16 cellular contexts compared by ENCODE assay signal in the genomic region with DNA sequence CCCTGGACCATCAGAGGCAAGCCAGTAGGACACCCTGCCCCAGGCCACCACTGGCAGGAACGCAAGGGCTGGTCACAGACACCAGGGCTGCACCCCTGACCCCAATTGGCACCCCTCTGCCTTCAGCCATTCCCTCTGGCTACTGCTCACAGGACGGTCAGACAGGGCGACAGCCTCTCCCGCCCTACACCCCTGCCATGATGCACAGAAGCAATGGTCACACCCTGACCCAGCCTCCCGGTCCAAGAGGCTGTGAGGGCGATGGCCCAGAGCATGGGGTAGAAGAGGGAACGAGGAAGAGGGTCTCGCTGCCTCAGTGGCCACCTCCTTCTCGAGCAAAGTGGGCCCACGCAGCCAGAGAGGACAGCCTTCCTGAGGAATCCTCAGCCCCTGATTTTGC.
DNase-seq lines count a peak whose midpoint lies in the region; ATAC-seq and TF ChIP-seq lines count a peak whose summit lies in the region.
"Had no signal": no experiment of that assay in that cellular context is flagged by ENCODE, and none has a peak within 500 bp of the region (broad histone marks: within the 10 kb centered on the region; RNA-seq: fewer than 3 reads in every experiment).

No MANE protein-coding gene starts in this region.

- TF ChIP-seq POLR2A in IMR-90 (IDR thresholded peaks at IDR 0.05; ENCODE audit: low read depth, low read length) = no peak

- peak overlapping the region; percentile 46 for H2AFZ ChIP-seq in IMR-90 (replicated peaks; ENCODE audit: low read length, poor library complexity)

- H3K9me3 Mint-ChIP-seq in stimulated activated memory B cell treated with anti-CD40 and anti-IgM and Interleukin-4, amounts not matched to agents 10 μg/mL and 1 μg/mL and 100 μg/mL, for 72 hours = peaks cover 3% of the 10 kb centered on the region
- H3K9me3 Mint-ChIP-seq: activated CD4-positive, alpha-beta T cell treated with anti-CD3 and anti-CD28 coated beads, Interleukin-2, amount 10 ng/mL, durations not matched to agents 7 days and 5 days had no signal

- no peaks in the 10 kb centered on the region for H4K20me1 ChIP-seq in IMR-90 (ENCODE audit: insufficient read depth, low read length)

- H2BK120ac ChIP-seq in IMR-90 (ENCODE audit: low read depth, low read length) = peak overlapping the region; percentile 100

- H4K5ac ChIP-seq in IMR-90 (ENCODE audit: low read depth, low read length) = peak overlapping the region; percentile 99

- TSS peak; percentile 46 for BruUV-seq in IMR-90 (replicated peaks; lab: Mats Ljungman, UMichigan)

- peak overlapping the region; percentile 100 for H2AK5ac ChIP-seq in IMR-90 (ENCODE audit: low read depth, low read length)

- peak overlapping the region; percentile 99 for H3K56ac ChIP-seq in IMR-90 (ENCODE audit: extremely low read depth, insufficient read depth, low read length)

- POLR2A ChIA-PET in IMR-90 (lab: Charles Lee; ENCODE audit: unreplicated experiment) = interaction anchor here (1.5 kb wide), 1 partner anchor 10 kb away, joined by 5 read pairs; no protein-coding TSS in a partner anchor

- ATAC-seq in IMR-90 (ENCODE audit: low read depth) (no peak), mucosa of descending colon (peak; percentile 3), HG02973 (IDR thresholded peaks at IDR 0.05; ENCODE audit: unreplicated experiment) (no peak)
- ATAC-seq in stimulated activated memory B cell treated with anti-CD40 and anti-IgM and Interleukin-4, amounts not matched to agents 10 μg/mL and 1 μg/mL and 100 μg/mL, for 72 hours = peak; percentile 19

- DNase-seq in IMR-90 (no peak), brain microvascular endothelial cell (no peak), mucosa of descending colon (no peak), NCI-H2107 (lab: John Stamatoyannopoulos, UW) (no peak), putamen (ENCODE audit: low spot score) (no peak)
- DNase-seq: activated CD4-positive, alpha-beta T cell treated with anti-CD3 and anti-CD28 coated beads, Interleukin-2, amount 10 ng/mL, durations not matched to agents 7 days and 5 days; activated naive CD4-positive, alpha-beta T cell treated with anti-CD3 and anti-CD28 coated beads for 36 hours; DMS79 treated with DMSO at 0.1 percent for 48 hours; hippocampal formation; NCI-H187; NCI-H510A treated with DMSO at 0.1 percent for 48 hours; posterior cingulate gyrus had no signal

- H3K4me3 Mint-ChIP-seq in stimulated activated memory B cell treated with anti-CD40 and anti-IgM and Interleukin-4, amounts not matched to agents 10 μg/mL and 1 μg/mL and 100 μg/mL, for 72 hours = no peak overlapping the region
- H3K4me3 Mint-ChIP-seq: activated CD4-positive, alpha-beta T cell treated with anti-CD3 and anti-CD28 coated beads, Interleukin-2, amount 10 ng/mL, durations not matched to agents 7 days and 5 days; activated naive CD4-positive, alpha-beta T cell treated with anti-CD3 and anti-CD28 coated beads for 36 hours; brain had no signal

- peaks cover 39% of the 10 kb centered on the region for H3K4me1 ChIP-seq in IMR-90 (ENCODE audit: control insufficient read depth, insufficient read depth, low read length)
- no peaks in the 10 kb centered on the region for H3K4me1 ChIP-seq in mucosa of descending colon (ENCODE audit: low read depth)

- H3K36me3 ChIP-seq in IMR-90 (ENCODE audit: control insufficient read depth, insufficient read depth, low read length) (peaks cover 23% of the 10 kb centered on the region), brain microvascular endothelial cell (replicated peaks) (no peaks in the 10 kb centered on the region), mucosa of descending colon (ENCODE audit: low read depth) (no peaks in the 10 kb centered on the region)

- TF ChIP-seq CTCF in IMR-90 (conservative IDR thresholded peaks at IDR 0.05; ENCODE audit: low read depth, low read length) = no peak
- no peak for TF ChIP-seq CTCF in brain microvascular endothelial cell (IDR thresholded peaks at IDR 0.05; ENCODE audit: low read depth, low read length, missing control alignments)
- no peak for TF ChIP-seq CTCF in mucosa of descending colon (IDR thresholded peaks at IDR 0.05)

- H2BK5ac ChIP-seq in IMR-90 (ENCODE audit: low read depth, low read length, poor library complexity, severe bottlenecking) = peak overlapping the region; percentile 100

- H3K79me1 ChIP-seq in IMR-90 (ENCODE audit: low read depth in 1 of 2, low read length in 2 of 2) = peaks cover 49 to 73% of the 10 kb centered on the region in 2 experiments

- intact Hi-C loops in IMR-90 (cut with micrococcal nuclease) (loop anchor here (1.0 to 10.0 kb wide), 6 partner anchors 28 to 580 kb away; no protein-coding TSS in a partner anchor), mucosa of descending colon (cut with DNase I, micrococcal nuclease) (loop anchor here in 1 of 2 donors (10.0 kb wide), 1 partner anchor 320 kb away; the partner anchor contains the start of gene SHROOM3)

- H3K23ac ChIP-seq in IMR-90 (ENCODE audit: low read depth, low read length) = peak overlapping the region; percentile 100

- peak overlapping the region; percentile 56 for H2AK9ac ChIP-seq in IMR-90 (replicated peaks; ENCODE audit: low read depth, low read length, poor library complexity)

- CTCF ChIA-PET in IMR-90 (lab: Yijun Ruan, JAX) = no interaction called here

- H3K9me3 ChIP-seq in IMR-90 (ENCODE audit: control insufficient read depth, insufficient read depth, low read length) (no peaks in the 10 kb centered on the region), mucosa of descending colon (no peaks in the 10 kb centered on the region)

- WGBS in IMR-90 (ENCODE audit: extremely low coverage in 2 of 2, insufficient read length in 1 of 2), 2 experiments = 92% methylated on average over 2 of the region's 10 CpGs; no CpG with 5 or more reads in 1 of the 2 experiments

- peak overlapping the region; percentile 100 for H2BK20ac ChIP-seq in IMR-90 (ENCODE audit: low read depth, low read length)

- no peak overlapping the region for H3K27ac Mint-ChIP-seq in stimulated activated memory B cell treated with anti-CD40 and anti-IgM and Interleukin-4, amounts not matched to agents 10 μg/mL and 1 μg/mL and 100 μg/mL, for 72 hours
- H3K27ac Mint-ChIP-seq: activated CD4-positive, alpha-beta T cell treated with anti-CD3 and anti-CD28 coated beads, Interleukin-2, amount 10 ng/mL, durations not matched to agents 7 days and 5 days; activated naive CD4-positive, alpha-beta T cell treated with anti-CD3 and anti-CD28 coated beads for 36 hours had no signal

- H3K9ac ChIP-seq in IMR-90 (ENCODE audit: low read depth, low read length) = peak overlapping the region; percentile 91

- H3K9me1 ChIP-seq in IMR-90 (ENCODE audit: insufficient read depth, low read length) = peaks cover 30% of the 10 kb centered on the region

- in situ Hi-C loops in IMR-90 (cut with MboI; ENCODE audit: low sequenced_read_pairs) = loop anchor here (25.0 kb wide), 1 partner anchor 408 kb away; the partner anchor contains the start of gene CCNG2
- in situ Hi-C loops in brain microvascular endothelial cell (cut with HindIII; ENCODE audit: low pct_ligation_motif_present, low sequenced_read_pairs) = no loop called here

- peaks cover 30% of the 10 kb centered on the region for H3K27me3 Mint-ChIP-seq in stimulated activated memory B cell treated with anti-CD40 and anti-IgM and Interleukin-4, amounts not matched to agents 10 μg/mL and 1 μg/mL and 100 μg/mL, for 72 hours
- H3K27me3 Mint-ChIP-seq: brain had no signal

- peak overlapping the region; percentile 96 to 99 for H4K8ac ChIP-seq in IMR-90 (ENCODE audit: low read depth in 2 of 2, low read length in 2 of 2)

- H3K36me3 Mint-ChIP-seq in stimulated activated memory B cell treated with anti-CD40 and anti-IgM and Interleukin-4, amounts not matched to agents 10 μg/mL and 1 μg/mL and 100 μg/mL, for 72 hours = no peaks in the 10 kb centered on the region

- peak overlapping the region; percentile 100 for H4K91ac ChIP-seq in IMR-90 (ENCODE audit: insufficient read depth, low read depth, low read length)

- peak overlapping the region; percentile 73; the same call in 1 of the 2 replicates for H3K4me2 ChIP-seq in IMR-90 (ENCODE audit: low read depth, low read length)

- dilution Hi-C loops in IMR-90 (cut with HindIII; ENCODE audit: low sequenced_read_pairs, unreplicated experiment) = no loop called here

- peak overlapping the region; percentile 100 for H3K4ac ChIP-seq in IMR-90 (ENCODE audit: low read depth, low read length)

- H3K27me3 ChIP-seq in IMR-90 (ENCODE audit: control insufficient read depth, insufficient read depth, low read length) (no peaks in the 10 kb centered on the region), brain microvascular endothelial cell (replicated peaks) (no peaks in the 10 kb centered on the region)

- H3K4me3 ChIP-seq in IMR-90 (ENCODE audit: insufficient read depth, low read depth, low read length) (no peak overlapping the region), brain microvascular endothelial cell (ENCODE audit: low read depth, low read length) (no peak overlapping the region), mucosa of descending colon (no peak overlapping the region)

- H3K4me1 Mint-ChIP-seq in stimulated activated memory B cell treated with anti-CD40 and anti-IgM and Interleukin-4, amounts not matched to agents 10 μg/mL and 1 μg/mL and 100 μg/mL, for 72 hours = no peaks in the 10 kb centered on the region

- peak overlapping the region; percentile 99 for H3K27ac ChIP-seq in IMR-90 (ENCODE audit: insufficient read depth, low read length)
- peak overlapping the region; percentile 96 for H3K27ac ChIP-seq in brain microvascular endothelial cell
- H3K27ac ChIP-seq: C4-2B had no signal

- peak overlapping the region; percentile 100 for H3K14ac ChIP-seq in IMR-90 (replicated peaks; ENCODE audit: low read depth, low read length)

- peak overlapping the region; percentile 94; the same call in 2 of the 3 replicates for H2BK15ac ChIP-seq in IMR-90 (ENCODE audit: low read depth, low read length)

- peak overlapping the region; percentile 99 for H3K18ac ChIP-seq in IMR-90 (ENCODE audit: low read depth, low read length)

- no peak for TF ChIP-seq RAD21 in IMR-90 (IDR thresholded peaks at IDR 0.05; ENCODE audit: low read length)

TF ChIP-seq in IMR-90, 13 proteins besides CTCF, POLR2A, EP300 and RAD21 (continues in another document):
- TF ChIP-seq MAZ (IDR thresholded peaks at IDR 0.05; ENCODE audit: borderline replicate concordance, low read depth, low read length) (no peak), ELK1 (IDR thresholded peaks at IDR 0.05; ENCODE audit: borderline replicate concordance, low read depth, low read length) (no peak), FOS (IDR thresholded peaks at IDR 0.05; ENCODE audit: low read depth, low read length) (no peak), RCOR1 (IDR thresholded peaks at IDR 0.05; ENCODE audit: insufficient replicate concordance, low read length) (no peak), MXI1 (IDR thresholded peaks at IDR 0.05; ENCODE audit: borderline replicate concordance, low read depth, low read length) (no peak)

Comparison
In these comparisons a context has a peak if more than half of its experiments do, and no peak if none do; other contexts are left out.
1. ATAC-seq: peak in mucosa of descending colon (single experiment) and stimulated activated memory B cell treated with anti-CD40 and anti-IgM and Interleukin-4, amounts not matched to agents 10 μg/mL and 1 μg/mL and 100 μg/mL, for 72 hours (single experiment); none in IMR-90 (single experiment) and HG02973 (single experiment).